Comparison of ENCODE assay signal across 1 cellular context in the genomic region with DNA sequence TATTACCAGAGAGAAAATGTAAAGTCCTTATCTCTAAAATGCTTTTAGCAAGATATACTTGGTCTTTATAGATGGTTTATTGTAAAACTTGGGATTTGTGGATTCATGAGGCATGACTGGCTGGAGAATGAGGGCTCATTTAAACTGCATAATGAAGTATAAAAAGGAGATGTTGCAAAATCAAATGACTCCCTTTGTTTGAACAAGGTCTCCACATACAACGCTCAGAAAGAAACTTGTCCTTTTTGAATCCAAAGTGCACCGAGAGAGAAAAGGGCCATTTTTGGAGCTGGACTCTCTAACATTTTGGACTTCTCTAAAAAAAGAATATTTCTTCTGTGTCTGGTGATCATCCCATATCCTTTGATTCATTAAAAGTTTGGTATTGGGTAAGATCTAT.
TF ChIP-seq lines count a peak whose summit lies in the region.

No MANE protein-coding gene starts in this region.

TF ChIP-seq in HepG2, 621 proteins besides CTCF, POLR2A, EP300 and RAD21:
- TF ChIP-seq, protein P1, sequence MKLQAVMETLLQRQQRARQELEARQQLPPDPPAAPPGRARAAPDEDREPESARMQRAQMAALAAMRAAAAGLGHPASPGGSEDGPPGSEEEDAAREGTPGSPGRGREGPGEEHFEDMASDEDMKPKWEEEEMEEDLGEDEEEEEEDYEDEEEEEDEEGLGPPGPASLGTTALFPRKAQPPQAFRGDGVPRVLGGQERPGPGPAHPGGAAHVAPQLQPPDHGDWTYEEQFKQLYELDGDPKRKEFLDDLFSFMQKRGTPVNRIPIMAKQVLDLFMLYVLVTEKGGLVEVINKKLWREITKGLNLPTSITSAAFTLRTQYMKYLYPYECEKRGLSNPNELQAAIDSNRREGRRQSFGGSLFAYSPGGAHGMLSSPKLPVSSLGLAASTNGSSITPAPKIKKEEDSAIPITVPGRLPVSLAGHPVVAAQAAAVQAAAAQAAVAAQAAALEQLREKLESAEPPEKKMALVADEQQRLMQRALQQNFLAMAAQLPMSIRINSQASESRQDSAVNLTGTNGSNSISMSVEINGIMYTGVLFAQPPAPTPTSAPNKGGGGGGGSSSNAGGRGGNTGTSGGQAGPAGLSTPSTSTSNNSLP (IDR thresholded peaks at IDR 0.05; ENCODE audit: low read depth, low read length) = peak; percentile 37; the same call in 1 of the 2 replicates
- TF ChIP-seq ZNF383 (CRISPR knock-in tag; IDR thresholded peaks at IDR 0.05; ENCODE audit: borderline replicate concordance) = no peak
- no peak for TF ChIP-seq ARNT2 (CRISPR knock-in tag; IDR thresholded peaks at IDR 0.05; ENCODE audit: low read depth)
- TF ChIP-seq RBM22 (optimal IDR thresholded peaks at IDR 0.05; ENCODE audit: low read length) = no peak
- TF ChIP-seq, protein P2, sequence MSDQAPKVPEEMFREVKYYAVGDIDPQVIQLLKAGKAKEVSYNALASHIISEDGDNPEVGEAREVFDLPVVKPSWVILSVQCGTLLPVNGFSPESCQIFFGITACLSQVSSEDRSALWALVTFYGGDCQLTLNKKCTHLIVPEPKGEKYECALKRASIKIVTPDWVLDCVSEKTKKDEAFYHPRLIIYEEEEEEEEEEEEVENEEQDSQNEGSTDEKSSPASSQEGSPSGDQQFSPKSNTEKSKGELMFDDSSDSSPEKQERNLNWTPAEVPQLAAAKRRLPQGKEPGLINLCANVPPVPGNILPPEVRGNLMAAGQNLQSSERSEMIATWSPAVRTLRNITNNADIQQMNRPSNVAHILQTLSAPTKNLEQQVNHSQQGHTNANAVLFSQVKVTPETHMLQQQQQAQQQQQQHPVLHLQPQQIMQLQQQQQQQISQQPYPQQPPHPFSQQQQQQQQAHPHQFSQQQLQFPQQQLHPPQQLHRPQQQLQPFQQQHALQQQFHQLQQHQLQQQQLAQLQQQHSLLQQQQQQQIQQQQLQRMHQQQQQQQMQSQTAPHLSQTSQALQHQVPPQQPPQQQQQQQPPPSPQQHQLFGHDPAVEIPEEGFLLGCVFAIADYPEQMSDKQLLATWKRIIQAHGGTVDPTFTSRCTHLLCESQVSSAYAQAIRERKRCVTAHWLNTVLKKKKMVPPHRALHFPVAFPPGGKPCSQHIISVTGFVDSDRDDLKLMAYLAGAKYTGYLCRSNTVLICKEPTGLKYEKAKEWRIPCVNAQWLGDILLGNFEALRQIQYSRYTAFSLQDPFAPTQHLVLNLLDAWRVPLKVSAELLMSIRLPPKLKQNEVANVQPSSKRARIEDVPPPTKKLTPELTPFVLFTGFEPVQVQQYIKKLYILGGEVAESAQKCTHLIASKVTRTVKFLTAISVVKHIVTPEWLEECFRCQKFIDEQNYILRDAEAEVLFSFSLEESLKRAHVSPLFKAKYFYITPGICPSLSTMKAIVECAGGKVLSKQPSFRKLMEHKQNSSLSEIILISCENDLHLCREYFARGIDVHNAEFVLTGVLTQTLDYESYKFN (CRISPR knock-in tag; conservative IDR thresholded peaks at IDR 0.05) = 0 out of 2 replicates have a peak, but pooled peaks have one; percentile 21
- TF ChIP-seq, protein P3, sequence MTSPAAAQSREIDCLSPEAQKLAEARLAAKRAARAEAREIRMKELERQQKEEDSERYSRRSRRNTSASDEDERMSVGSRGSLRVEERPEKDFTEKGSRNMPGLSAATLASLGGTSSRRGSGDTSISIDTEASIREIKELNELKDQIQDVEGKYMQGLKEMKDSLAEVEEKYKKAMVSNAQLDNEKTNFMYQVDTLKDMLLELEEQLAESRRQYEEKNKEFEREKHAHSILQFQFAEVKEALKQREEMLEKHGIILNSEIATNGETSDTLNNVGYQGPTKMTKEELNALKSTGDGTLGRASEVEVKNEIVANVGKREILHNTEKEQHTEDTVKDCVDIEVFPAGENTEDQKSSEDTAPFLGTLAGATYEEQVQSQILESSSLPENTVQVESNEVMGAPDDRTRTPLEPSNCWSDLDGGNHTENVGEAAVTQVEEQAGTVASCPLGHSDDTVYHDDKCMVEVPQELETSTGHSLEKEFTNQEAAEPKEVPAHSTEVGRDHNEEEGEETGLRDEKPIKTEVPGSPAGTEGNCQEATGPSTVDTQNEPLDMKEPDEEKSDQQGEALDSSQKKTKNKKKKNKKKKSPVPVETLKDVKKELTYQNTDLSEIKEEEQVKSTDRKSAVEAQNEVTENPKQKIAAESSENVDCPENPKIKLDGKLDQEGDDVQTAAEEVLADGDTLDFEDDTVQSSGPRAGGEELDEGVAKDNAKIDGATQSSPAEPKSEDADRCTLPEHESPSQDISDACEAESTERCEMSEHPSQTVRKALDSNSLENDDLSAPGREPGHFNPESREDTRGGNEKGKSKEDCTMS (CRISPR knock-in tag; conservative IDR thresholded peaks at IDR 0.05) = no peak
- no peak for TF ChIP-seq CBX1 (IDR thresholded peaks at IDR 0.05; ENCODE audit: low read depth)
- no peak for TF ChIP-seq ARID2 (CRISPR knock-in tag; IDR thresholded peaks at IDR 0.05; ENCODE audit: borderline replicate concordance)
- no peak for TF ChIP-seq JARID2 (CRISPR knock-in tag; IDR thresholded peaks at IDR 0.05; ENCODE audit: insufficient replicate concordance)
- TF ChIP-seq POLR2AphosphoS5 (IDR thresholded peaks at IDR 0.05; ENCODE audit: low read depth, low read length) = peak; percentile 21; the same call in 1 of the 2 replicates
- TF ChIP-seq ZNF547 (CRISPR knock-in tag; IDR thresholded peaks at IDR 0.05) = no peak
- TF ChIP-seq NFYB (CRISPR knock-in tag; IDR thresholded peaks at IDR 0.05) = no peak
- peak; percentile 27; the same call in 1 of the 2 replicates for TF ChIP-seq HNF4A (CRISPR knock-in tag; IDR thresholded peaks at IDR 0.05)
- TF ChIP-seq CEBPB (IDR thresholded peaks at IDR 0.05; ENCODE audit: borderline replicate concordance, low read depth, low read length) = peak; percentile 49; the same call in 1 of the 2 replicates
TF ChIP-seq in HepG2: peak in this region for 5.
